10 cellular contexts compared by ENCODE assay signal in the genomic region with DNA sequence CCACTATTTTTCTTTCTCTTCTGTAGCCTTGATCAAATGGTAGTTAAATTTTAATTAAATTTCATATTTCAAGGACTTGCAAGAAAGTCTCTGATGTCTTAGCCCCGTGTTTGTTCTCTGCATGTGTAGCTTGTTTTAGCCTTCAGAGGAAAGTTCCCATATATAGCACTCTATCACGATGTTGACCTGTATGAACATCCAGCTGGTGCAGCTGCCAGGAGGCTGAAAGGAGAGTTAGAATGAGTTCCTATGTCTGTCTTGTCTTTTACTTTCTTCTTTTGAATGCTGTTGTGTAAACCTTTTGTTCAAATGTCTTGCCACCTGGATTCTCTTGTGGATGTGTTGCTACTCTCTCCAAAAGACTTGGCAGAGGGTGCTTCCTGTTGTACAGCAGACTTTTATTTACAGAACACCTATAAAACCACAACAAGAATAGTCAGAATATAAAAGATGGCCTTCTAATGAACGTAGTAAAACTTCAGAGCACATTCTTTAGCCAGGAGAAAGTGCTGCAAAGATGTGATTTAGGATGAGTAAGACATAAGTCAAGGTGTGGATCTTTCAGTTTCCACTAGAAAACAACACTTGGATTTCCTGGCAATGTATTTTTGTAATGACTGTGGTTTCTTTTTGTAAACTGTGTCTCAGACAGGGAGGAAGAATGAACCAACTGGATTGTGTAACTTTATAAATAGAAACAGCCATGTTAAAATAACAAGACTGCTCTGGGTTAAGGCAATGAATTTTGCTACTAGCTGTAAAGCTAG. TPM values are rescaled to one million over a fixed set of nuclear protein-coding genes. Genes with fewer than 3 reads are reported as not detected.
DNase-seq lines count a peak whose midpoint lies in the region; ATAC-seq and TF ChIP-seq lines count a peak whose summit lies in the region.
"Had no signal": no experiment of that assay in that cellular context is flagged by ENCODE, and none has a peak within 500 bp of the region (broad histone marks: within the 10 kb centered on the region; RNA-seq: fewer than 3 reads in every experiment).

No MANE protein-coding gene starts in this region.

- CTCF ChIA-PET in T-cell (lab: Charles Lee), result no interaction called here

- H3K4me3 ChIP-seq in SU-DHL-6 (ENCODE audit: insufficient read depth, low read length, poor library complexity, severe bottlenecking), result no peak overlapping the region

- peaks cover 7% of the 10 kb centered on the region for H3K9me3 Mint-ChIP-seq in activated T-cell treated with anti-CD3 and anti-CD28 coated beads, Interleukin-2, amount 50 U/mL, for 4 hours
- peaks cover 0 to 16% (median 4%) of the 10 kb centered on the region in 3 donors for H3K9me3 Mint-ChIP-seq in T-cell

- no peak for TF ChIP-seq CTCF in 22Rv1 (IDR thresholded peaks at IDR 0.05)
- no peak for TF ChIP-seq CTCF in SU-DHL-6 (IDR thresholded peaks at IDR 0.05; ENCODE audit: insufficient read depth, low read length, poor library complexity, severe bottlenecking)

- H3F3A ChIP-seq in SU-DHL-6 (ENCODE audit: insufficient read depth), result no peaks in the 10 kb centered on the region

- H3K36me3 Mint-ChIP-seq in activated T-cell treated with anti-CD3 and anti-CD28 coated beads, Interleukin-2, amount 50 U/mL, for 4 hours (ENCODE audit: insufficient read depth), result no peaks in the 10 kb centered on the region
- H3K36me3 Mint-ChIP-seq in T-cell, result no peaks in the 10 kb centered on the region

- no peak overlapping the region for H3K27ac Mint-ChIP-seq in T-cell

- no peaks in the 10 kb centered on the region for H3K27me3 Mint-ChIP-seq in activated T-cell treated with anti-CD3 and anti-CD28 coated beads, Interleukin-2, amount 50 U/mL, for 4 hours (ENCODE audit: low read depth)
- no peaks in the 10 kb centered on the region for H3K27me3 Mint-ChIP-seq in T-cell

- H2AFZ ChIP-seq in SU-DHL-6 (ENCODE audit: low read depth, low read length, severe bottlenecking), result no peak overlapping the region

- H3K4me1 Mint-ChIP-seq in activated T-cell treated with anti-CD3 and anti-CD28 coated beads, Interleukin-2, amount 50 U/mL, for 4 hours (ENCODE audit: low read depth), result no peaks in the 10 kb centered on the region
- H3K4me1 Mint-ChIP-seq in T-cell, result no peaks in the 10 kb centered on the region

- H3K9ac ChIP-seq in SU-DHL-6 (ENCODE audit: low read length), result peak overlapping the region; percentile 14; the same call in 1 of the 2 replicates

- no peaks in the 10 kb centered on the region for H3K27me3 ChIP-seq in SU-DHL-6 (ENCODE audit: low read length)

- H3K4me3 Mint-ChIP-seq in activated T-cell treated with anti-CD3 and anti-CD28 coated beads, Interleukin-2, amount 50 U/mL, for 4 hours, result no peak overlapping the region
- no peak overlapping the region for H3K4me3 Mint-ChIP-seq in T-cell

- no peaks in the 10 kb centered on the region for H3K9me2 ChIP-seq in SU-DHL-6 (replicated peaks; ENCODE audit: insufficient read depth, low read length)

- no peaks in the 10 kb centered on the region for H3K9me3 ChIP-seq in SU-DHL-6 (ENCODE audit: insufficient read depth, low read length)

- H3K4me2 ChIP-seq in SU-DHL-6 (ENCODE audit: low read depth, low read length, poor library complexity, severe bottlenecking), result peak overlapping the region; percentile 47

- H3K36me3 ChIP-seq in SU-DHL-6 (ENCODE audit: low read length), result no peaks in the 10 kb centered on the region

- DNase-seq in hepatic stellate cell (ENCODE audit: low spot score) (peak; percentile 43), 8988T (no peak), T-cell (no peak)
- no peak for DNase-seq in activated T-cell treated with anti-CD3 and anti-CD28 coated beads, Interleukin-2, amount 50 U/mL, for 4 hours
- DNase-seq: NCI-H1930; stimulated activated naive CD4-positive, alpha-beta T cell treated with Interleukin-2 at 50 U/mL for 16 hours had no signal

- ATAC-seq in GM21786 (IDR thresholded peaks at IDR 0.05; ENCODE audit: unreplicated experiment) (peak; percentile 31), HG03469 (IDR thresholded peaks at IDR 0.05; ENCODE audit: unreplicated experiment) (no peak), T-cell (replicated peaks in 1 of 4) (no peak)
- ATAC-seq in activated T-cell treated with anti-CD3 and anti-CD28 coated beads, Interleukin-2, amount 50 U/mL, for 4 hours, result no peak

- H3K27ac ChIP-seq in 22Rv1, result peak overlapping the region; percentile 77
- H3K27ac ChIP-seq in SU-DHL-6 (ENCODE audit: low read depth, low read length), result peak overlapping the region; percentile 73

- no peaks in the 10 kb centered on the region for H3K79me2 ChIP-seq in SU-DHL-6 (ENCODE audit: insufficient read depth, low read length)

- no peaks in the 10 kb centered on the region for H4K20me1 ChIP-seq in SU-DHL-6 (ENCODE audit: low read depth, low read length)

- POLR2A ChIA-PET in T-cell (lab: Charles Lee), result no interaction called here

RNA-seq across cellular contexts. Expression of a gene that starts 17.2 kb away (rescaled TPM):
- total RNA-seq in activated T-cell treated with anti-CD3 and anti-CD28 coated beads, Interleukin-2, amount 50 U/mL, for 4 hours, result under 1 TPM in 2 of 3 donors, not detected in 1; 0.08 to 0.29 TPM
- total RNA-seq in T-cell, result under 1 TPM in 1 of 5 donors, not detected in 4; 0.26 TPM
